Comparison of ENCODE assay signal across 8 cellular contexts in genomic region chr2:69797836-69798465, GRCh38. TPM values are rescaled to one million over a fixed set of nuclear protein-coding genes. Genes with fewer than 3 reads are reported as not detected.
DNase-seq lines count a peak whose midpoint lies in the region; ATAC-seq, FAIRE-seq and TF ChIP-seq lines count a peak whose summit lies in the region.

No MANE protein-coding gene starts in this region.

- H3K4me2 ChIP-seq in OCI-LY3 (ENCODE audit: low read length), result peak overlapping the region; percentile 80
- peak overlapping the region; percentile 36 for H3K4me2 ChIP-seq in parathyroid adenoma (ENCODE audit: low read length)

- H3K4me1 ChIP-seq in CD8-positive, alpha-beta T cell (ENCODE audit: insufficient read depth, low read length), result peaks cover 5% of the 10 kb centered on the region
- H3K4me1 ChIP-seq in OCI-LY3 (ENCODE audit: low read length) (peaks cover 37% of the 10 kb centered on the region), esophagus muscularis mucosa (peaks cover 5 to 26% (median 23%) of the 10 kb centered on the region in 4 donors), parathyroid adenoma (peaks cover 40% of the 10 kb centered on the region)

- DNase-seq in CD8-positive, alpha-beta T cell, result no peak
- peak; percentile 14 for DNase-seq in esophagus muscularis mucosa (ENCODE audit: extremely low spot score)
- no peak for DNase-seq in RCC 7860 (ENCODE audit: low spot score)
- no peak for DNase-seq in mucosa of gallbladder (ENCODE audit: low spot score)
- DNase-seq in WERI-Rb-1, result no peak
- no peak for DNase-seq in activated T-cell treated with anti-CD3 and anti-CD28 coated beads, Interleukin-2, amount 50 U/mL, for 4 hours

- CTCF ChIA-PET in CD8-positive, alpha-beta T cell (lab: Charles Lee), result no interaction called here

- H3K9me3 ChIP-seq in CD8-positive, alpha-beta T cell (ENCODE audit: low read length), result no peaks in the 10 kb centered on the region
- H3K9me3 ChIP-seq in OCI-LY3 (ENCODE audit: insufficient read depth, low read length) (no peaks in the 10 kb centered on the region), esophagus muscularis mucosa (no peaks in the 10 kb centered on the region), parathyroid adenoma (ENCODE audit: control insufficient read depth, low read length) (no peaks in the 10 kb centered on the region), WERI-Rb-1 (ENCODE audit: severe bottlenecking) (no peaks in the 10 kb centered on the region)

- H3K9me3 Mint-ChIP-seq in CD8-positive, alpha-beta T cell, result no peaks in the 10 kb centered on the region
- H3K9me3 Mint-ChIP-seq in activated T-cell treated with anti-CD3 and anti-CD28 coated beads, Interleukin-2, amount 50 U/mL, for 4 hours, result no peaks in the 10 kb centered on the region

- H3K4me3 Mint-ChIP-seq in CD8-positive, alpha-beta T cell, result peak overlapping the region; percentile 44
- H3K4me3 Mint-ChIP-seq in activated T-cell treated with anti-CD3 and anti-CD28 coated beads, Interleukin-2, amount 50 U/mL, for 4 hours, result no peak overlapping the region

- no peaks in the 10 kb centered on the region for H3K36me3 ChIP-seq in CD8-positive, alpha-beta T cell (ENCODE audit: insufficient read depth, low read length)
- H3K36me3 ChIP-seq in OCI-LY3 (replicated peaks; ENCODE audit: low read depth, low read length), result no peaks in the 10 kb centered on the region
- peaks cover 0 to 5% (median 0%) of the 10 kb centered on the region in 4 donors for H3K36me3 ChIP-seq in esophagus muscularis mucosa
- H3K36me3 ChIP-seq in parathyroid adenoma (ENCODE audit: control insufficient read depth, insufficient read depth, low read length), result no peaks in the 10 kb centered on the region
- no peaks in the 10 kb centered on the region for H3K36me3 ChIP-seq in WERI-Rb-1

- no peak overlapping the region for H3K27ac Mint-ChIP-seq in CD8-positive, alpha-beta T cell

- TF ChIP-seq CTCF in CD8-positive, alpha-beta T cell (IDR thresholded peaks at IDR 0.05), result no peak
- TF ChIP-seq CTCF in OCI-LY3 (IDR thresholded peaks at IDR 0.05; ENCODE audit: low read depth, low read length) (no peak), esophagus muscularis mucosa (IDR thresholded peaks at IDR 0.05) (no peak), parathyroid adenoma (IDR thresholded peaks at IDR 0.05) (no peak), WERI-Rb-1 (IDR thresholded peaks at IDR 0.05; ENCODE audit: low read depth, low read length) (no peak)

- POLR2A ChIA-PET in CD8-positive, alpha-beta T cell (lab: Charles Lee), result no interaction called here

- TF ChIP-seq EP300 in esophagus muscularis mucosa (IDR thresholded peaks at IDR 0.05), result no peak

- H3K27me3 ChIP-seq in CD8-positive, alpha-beta T cell (ENCODE audit: insufficient read depth, low read length), result no peaks in the 10 kb centered on the region
- H3K27me3 ChIP-seq in OCI-LY3 (ENCODE audit: low read depth, low read length) (peaks cover 13% of the 10 kb centered on the region), esophagus muscularis mucosa (no peaks in the 10 kb centered on the region), parathyroid adenoma (ENCODE audit: control insufficient read depth, insufficient read depth, low read length) (no peaks in the 10 kb centered on the region), WERI-Rb-1 (ENCODE audit: insufficient read depth, low read depth, severe bottlenecking) (no peaks in the 10 kb centered on the region)

- no peaks in the 10 kb centered on the region for H3K36me3 Mint-ChIP-seq in CD8-positive, alpha-beta T cell
- H3K36me3 Mint-ChIP-seq in activated T-cell treated with anti-CD3 and anti-CD28 coated beads, Interleukin-2, amount 50 U/mL, for 4 hours (ENCODE audit: insufficient read depth), result peaks cover 3% of the 10 kb centered on the region

- intact Hi-C loops in CD8-positive, alpha-beta T cell (cut with DNase I, micrococcal nuclease), result loop anchor here in 1 of 2 experiments (5.0 kb wide), 1 partner anchor 36 kb away; no protein-coding TSS in a partner anchor
- intact Hi-C loops in esophagus muscularis mucosa (cut with DNase I), result no loop called here

- TF ChIP-seq POLR2A in esophagus muscularis mucosa (IDR thresholded peaks at IDR 0.05; ENCODE audit: low read depth), result no peak

- 56% methylated on average over 3 of the region's 3 CpGs for WGBS in esophagus muscularis mucosa

- H2AFZ ChIP-seq in OCI-LY3 (ENCODE audit: low read depth, low read length) (no peak overlapping the region), parathyroid adenoma (peak overlapping the region; percentile 66)

- H3K79me2 ChIP-seq in OCI-LY3 (ENCODE audit: low read length) (no peaks in the 10 kb centered on the region), parathyroid adenoma (peaks cover 5% of the 10 kb centered on the region)

- H3K4me3 ChIP-seq in CD8-positive, alpha-beta T cell (ENCODE audit: low read depth, low read length), result no peak overlapping the region
- peak overlapping the region; percentile 66 for H3K4me3 ChIP-seq in OCI-LY3 (ENCODE audit: low read length)
- H3K4me3 ChIP-seq in esophagus muscularis mucosa, result peak overlapping the region; percentile 40 to 47 (median 43)
- no peak overlapping the region for H3K4me3 ChIP-seq in parathyroid adenoma (ENCODE audit: low read depth, low read length)
- no peak overlapping the region for H3K4me3 ChIP-seq in WERI-Rb-1 (ENCODE audit: low read depth, low read length)

- no peak for FAIRE-seq in RCC 7860 (lab: Jason Lieb, UNC)

- H3K4me1 Mint-ChIP-seq in CD8-positive, alpha-beta T cell (ENCODE audit: low read depth), result peaks cover 10% of the 10 kb centered on the region
- H3K4me1 Mint-ChIP-seq in activated T-cell treated with anti-CD3 and anti-CD28 coated beads, Interleukin-2, amount 50 U/mL, for 4 hours (ENCODE audit: low read depth), result peaks cover 5% of the 10 kb centered on the region

- ATAC-seq in CD8-positive, alpha-beta T cell, result no peak
- no peak for ATAC-seq in activated T-cell treated with anti-CD3 and anti-CD28 coated beads, Interleukin-2, amount 50 U/mL, for 4 hours

- 0 out of 2 replicates have a peak overlapping the region, but pooled peaks have one; percentile 9 for H3K9ac ChIP-seq in OCI-LY3 (ENCODE audit: low read length)
- no peak overlapping the region for H3K9ac ChIP-seq in parathyroid adenoma

- H4K20me1 ChIP-seq in OCI-LY3 (ENCODE audit: insufficient read depth, low read length), result no peaks in the 10 kb centered on the region

- H3K27ac ChIP-seq in CD8-positive, alpha-beta T cell (ENCODE audit: low read depth, low read length), result no peak overlapping the region
- H3K27ac ChIP-seq in OCI-LY3 (ENCODE audit: low read length), result no peak overlapping the region
- peak overlapping the region; percentile 31 to 71 (median 64) for H3K27ac ChIP-seq in esophagus muscularis mucosa (replicated peaks in 1 of 4)
- H3K27ac ChIP-seq in parathyroid adenoma, result peak overlapping the region; percentile 60
- H3K27ac ChIP-seq in WERI-Rb-1, result no peak overlapping the region

- H3K27me3 Mint-ChIP-seq in CD8-positive, alpha-beta T cell (ENCODE audit: low read depth), result no peaks in the 10 kb centered on the region
- no peaks in the 10 kb centered on the region for H3K27me3 Mint-ChIP-seq in activated T-cell treated with anti-CD3 and anti-CD28 coated beads, Interleukin-2, amount 50 U/mL, for 4 hours (ENCODE audit: low read depth)

RNA-seq across cellular contexts. Expression of gene GMCL1, which starts 31.5 kb away (rescaled TPM):
- total RNA-seq in CD8-positive, alpha-beta T cell, result 10 to 100 TPM; 37.1 to 41.4 TPM
- total RNA-seq in esophagus muscularis mucosa (10 to 100 TPM in 2 of 4 donors, 1 to 10 TPM in 2; 9.5 to 13.7 (median 10.3) TPM), mucosa of gallbladder (29.0 TPM)
- total RNA-seq in activated T-cell treated with anti-CD3 and anti-CD28 coated beads, Interleukin-2, amount 50 U/mL, for 4 hours, result 10 to 100 TPM; 10.4 to 16.4 (median 12.3) TPM

RNA-seq across cellular contexts. Expression of gene ANXA4, which starts 56.0 kb away (rescaled TPM):
- 1 to 10 TPM; 2.9 TPM for total RNA-seq in CD8-positive, alpha-beta T cell
- 10 to 100 TPM; 44.9 to 94.8 (median 58.5) TPM for total RNA-seq in esophagus muscularis mucosa
- 2,875 TPM for total RNA-seq in mucosa of gallbladder
- total RNA-seq in activated T-cell treated with anti-CD3 and anti-CD28 coated beads, Interleukin-2, amount 50 U/mL, for 4 hours, result 10 to 100 TPM in 2 of 3 donors, 1 to 10 TPM in 1; 9.6 to 12.4 (median 11.2) TPM

Comparison
In these comparisons a context has a peak if more than half of its experiments do, and no peak if none do; other contexts are left out.
1. H3K27ac ChIP-seq: peak in esophagus muscularis mucosa (4 of 4) and parathyroid adenoma (single experiment); none in CD8-positive, alpha-beta T cell (single experiment), OCI-LY3 (single experiment) and WERI-Rb-1 (single experiment).
2. H3K4me3 ChIP-seq: peak in OCI-LY3 (single experiment) and esophagus muscularis mucosa (4 of 4); none in CD8-positive, alpha-beta T cell (single experiment), parathyroid adenoma (single experiment) and WERI-Rb-1 (single experiment).
3. RNA of gene ANXA4, which starts 56.0 kb away (total RNA-seq): 2,875 TPM in mucosa of gallbladder (single experiment); 44.9 to 94.8 TPM in esophagus muscularis mucosa, 9.6 to 12.4 TPM in activated T-cell treated with anti-CD3 and anti-CD28 coated beads, Interleukin-2, amount 50 U/mL, for 4 hours and 2.9 TPM in CD8-positive, alpha-beta T cell; every median in the first group is over 10 times any median in the second.